Comparison of ENCODE assay signal across 1 cellular context in the genomic region with DNA sequence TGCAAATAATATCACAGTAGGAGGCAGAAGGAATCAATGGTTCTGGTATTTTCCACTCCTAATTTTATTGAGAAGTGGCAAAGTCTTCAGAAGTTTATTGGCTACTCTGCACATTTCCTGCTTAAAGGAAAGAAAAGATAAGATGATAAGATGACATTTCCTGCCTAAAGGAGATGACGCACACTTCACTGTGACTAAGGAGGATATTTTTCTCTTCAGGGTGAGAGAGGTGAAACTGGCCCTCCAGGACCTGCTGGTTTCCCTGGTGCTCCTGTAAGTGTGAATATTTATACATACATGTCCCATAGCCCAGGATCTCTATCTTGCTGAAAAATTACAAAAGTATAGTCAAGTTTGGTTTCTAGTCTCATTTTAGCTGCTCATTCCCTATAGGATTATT.
TF ChIP-seq lines count a peak whose summit lies in the region.

No MANE protein-coding gene starts in this region.

TF ChIP-seq in HCT116, 20 proteins besides CTCF, POLR2A, EP300 and RAD21 (continued from another document):
- TF ChIP-seq, protein P1, sequence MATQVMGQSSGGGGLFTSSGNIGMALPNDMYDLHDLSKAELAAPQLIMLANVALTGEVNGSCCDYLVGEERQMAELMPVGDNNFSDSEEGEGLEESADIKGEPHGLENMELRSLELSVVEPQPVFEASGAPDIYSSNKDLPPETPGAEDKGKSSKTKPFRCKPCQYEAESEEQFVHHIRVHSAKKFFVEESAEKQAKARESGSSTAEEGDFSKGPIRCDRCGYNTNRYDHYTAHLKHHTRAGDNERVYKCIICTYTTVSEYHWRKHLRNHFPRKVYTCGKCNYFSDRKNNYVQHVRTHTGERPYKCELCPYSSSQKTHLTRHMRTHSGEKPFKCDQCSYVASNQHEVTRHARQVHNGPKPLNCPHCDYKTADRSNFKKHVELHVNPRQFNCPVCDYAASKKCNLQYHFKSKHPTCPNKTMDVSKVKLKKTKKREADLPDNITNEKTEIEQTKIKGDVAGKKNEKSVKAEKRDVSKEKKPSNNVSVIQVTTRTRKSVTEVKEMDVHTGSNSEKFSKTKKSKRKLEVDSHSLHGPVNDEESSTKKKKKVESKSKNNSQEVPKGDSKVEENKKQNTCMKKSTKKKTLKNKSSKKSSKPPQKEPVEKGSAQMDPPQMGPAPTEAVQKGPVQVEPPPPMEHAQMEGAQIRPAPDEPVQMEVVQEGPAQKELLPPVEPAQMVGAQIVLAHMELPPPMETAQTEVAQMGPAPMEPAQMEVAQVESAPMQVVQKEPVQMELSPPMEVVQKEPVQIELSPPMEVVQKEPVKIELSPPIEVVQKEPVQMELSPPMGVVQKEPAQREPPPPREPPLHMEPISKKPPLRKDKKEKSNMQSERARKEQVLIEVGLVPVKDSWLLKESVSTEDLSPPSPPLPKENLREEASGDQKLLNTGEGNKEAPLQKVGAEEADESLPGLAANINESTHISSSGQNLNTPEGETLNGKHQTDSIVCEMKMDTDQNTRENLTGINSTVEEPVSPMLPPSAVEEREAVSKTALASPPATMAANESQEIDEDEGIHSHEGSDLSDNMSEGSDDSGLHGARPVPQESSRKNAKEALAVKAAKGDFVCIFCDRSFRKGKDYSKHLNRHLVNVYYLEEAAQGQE (IDR thresholded peaks at IDR 0.05; ENCODE audit: low read depth): no peak
- TF ChIP-seq CBX3 (IDR thresholded peaks at IDR 0.05; ENCODE audit: low read depth) (peak; percentile 32; the same call in 1 of the 2 replicates), SP1 (IDR thresholded peaks at IDR 0.05; ENCODE audit: low read depth) (peak; percentile 59), YY1 (IDR thresholded peaks at IDR 0.05; ENCODE audit: extremely low read depth, insufficient replicate concordance, low read depth, low read length) (no peak), FOSL1 (IDR thresholded peaks at IDR 0.05; ENCODE audit: low read depth) (peak; percentile 40; the same call in 1 of the 2 replicates)
- TF ChIP-seq, protein P2, sequence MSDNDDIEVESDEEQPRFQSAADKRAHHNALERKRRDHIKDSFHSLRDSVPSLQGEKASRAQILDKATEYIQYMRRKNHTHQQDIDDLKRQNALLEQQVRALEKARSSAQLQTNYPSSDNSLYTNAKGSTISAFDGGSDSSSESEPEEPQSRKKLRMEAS (IDR thresholded peaks at IDR 0.05): no peak
